In genomic region chr7:14055813-14056212, GRCh38 we compare ENCODE assay signal across 12 cellular contexts.
DNase-seq lines count a peak whose midpoint lies in the region; ATAC-seq, FAIRE-seq and TF ChIP-seq lines count a peak whose summit lies in the region.
"Had no signal": no experiment of that assay in that cellular context is flagged by ENCODE, and none has a peak within 500 bp of the region (broad histone marks: within the 10 kb centered on the region; RNA-seq: fewer than 3 reads in every experiment).

No MANE protein-coding gene starts in this region.

- H3K27me3 ChIP-seq in bronchial epithelial cell (ENCODE audit: control insufficient read depth, insufficient read depth, low read length) (no peaks in the 10 kb centered on the region), endodermal cell (ENCODE audit: control insufficient read depth, insufficient read depth, low read length, poor library complexity, severe bottlenecking) (no peaks in the 10 kb centered on the region)
- H3K27me3 ChIP-seq: BLaER1 treated with 17β-estradiol and CSF1 and Interleukin-3, amounts not matched to agents 10 nM and 100 nM had no signal

- H3K9me3 Mint-ChIP-seq in endodermal cell, result no peaks in the 10 kb centered on the region
- H3K9me3 Mint-ChIP-seq in activated naive CD4-positive, alpha-beta T cell treated with anti-CD3 and anti-CD28 coated beads, Interleukin-2, amount 50 U/mL, for 72 hours, result peaks cover 11 to 13% of the 10 kb centered on the region in 2 donors

- peak; percentile 17 for DNase-seq in NOMO-1 treated with DMSO at 0.1 percent for 48 hours (lab: John Stamatoyannopoulos, UW; ENCODE audit: unreplicated experiment)
- no peak for DNase-seq in NOMO-1 treated with dmso at 0.1 percent for 144 hours (lab: John Stamatoyannopoulos, UW; ENCODE audit: unreplicated experiment)
- peak; percentile 59 for DNase-seq in MV-4-11 (lab: John Stamatoyannopoulos, UW)
- DNase-seq in bronchial epithelial cell (ENCODE audit: low read depth), result no peak
- DNase-seq in endodermal cell, result no peak
- no peak for DNase-seq in activated naive CD4-positive, alpha-beta T cell treated with anti-CD3 and anti-CD28 coated beads, Interleukin-2, amount 50 U/mL, for 72 hours (ENCODE audit: low spot score in 2 of 2)
- no peak for DNase-seq in putamen (ENCODE audit: low spot score)
- DNase-seq: 8988T; AML-193; CD4-positive, CD25-positive, alpha-beta regulatory T cell; DMS53 had no signal

- no peaks in the 10 kb centered on the region for H3K36me3 Mint-ChIP-seq in endodermal cell (ENCODE audit: low read depth)
- no peaks in the 10 kb centered on the region for H3K36me3 Mint-ChIP-seq in activated naive CD4-positive, alpha-beta T cell treated with anti-CD3 and anti-CD28 coated beads, Interleukin-2, amount 50 U/mL, for 72 hours
- H3K36me3 Mint-ChIP-seq: CD4-positive, CD25-positive, alpha-beta regulatory T cell had no signal

- H3K4me1 ChIP-seq in endodermal cell (ENCODE audit: control insufficient read depth, insufficient read depth, low read length), result no peaks in the 10 kb centered on the region
- H3K4me1 ChIP-seq: BLaER1 treated with 17β-estradiol and CSF1 and Interleukin-3, amounts not matched to agents 10 nM and 100 nM had no signal

- peak; percentile 36 for FAIRE-seq in bronchial epithelial cell (lab: Jason Lieb, UNC)

- H3K4me3 ChIP-seq in bronchial epithelial cell (ENCODE audit: low read depth, low read length) (no peak overlapping the region), endodermal cell (ENCODE audit: low read length) (no peak overlapping the region)
- H3K4me3 ChIP-seq: BLaER1 treated with 17β-estradiol and CSF1 and Interleukin-3, amounts not matched to agents 10 nM and 100 nM had no signal

- H3K36me3 ChIP-seq in bronchial epithelial cell (ENCODE audit: control insufficient read depth, insufficient read depth, low read length) (no peaks in the 10 kb centered on the region), endodermal cell (ENCODE audit: control insufficient read depth, insufficient read depth, low read length) (no peaks in the 10 kb centered on the region)
- H3K36me3 ChIP-seq: BLaER1 treated with 17β-estradiol and CSF1 and Interleukin-3, amounts not matched to agents 10 nM and 100 nM had no signal

- no peak overlapping the region for H3K27ac ChIP-seq in endodermal cell (ENCODE audit: low read depth, low read length)
- H3K27ac ChIP-seq: BLaER1 treated with 17β-estradiol and CSF1 and Interleukin-3, amounts not matched to agents 10 nM and 100 nM had no signal

- no peaks in the 10 kb centered on the region for H3K27me3 Mint-ChIP-seq in endodermal cell (ENCODE audit: insufficient read depth)

- no peaks in the 10 kb centered on the region for H3K4me1 Mint-ChIP-seq in endodermal cell
- H3K4me1 Mint-ChIP-seq: CD4-positive, CD25-positive, alpha-beta regulatory T cell had no signal

- H3K9ac ChIP-seq in endodermal cell (ENCODE audit: extremely low read depth, low read length, poor library complexity, severe bottlenecking), result no peak overlapping the region
- H3K9ac ChIP-seq: BLaER1 treated with 17β-estradiol and CSF1 and Interleukin-3, amounts not matched to agents 10 nM and 100 nM had no signal

- no peak overlapping the region for H3K4me3 Mint-ChIP-seq in endodermal cell
- H3K4me3 Mint-ChIP-seq: CD4-positive, CD25-positive, alpha-beta regulatory T cell had no signal

- 87 to 92% methylated on average over 4 of the region's 4 CpGs for WGBS in endodermal cell (ENCODE audit: insufficient coverage in 1 of 2, insufficient read length in 1 of 2), 2 experiments

- no peak overlapping the region for H3K27ac Mint-ChIP-seq in endodermal cell
- H3K27ac Mint-ChIP-seq in activated naive CD4-positive, alpha-beta T cell treated with anti-CD3 and anti-CD28 coated beads, Interleukin-2, amount 50 U/mL, for 72 hours, result no peak overlapping the region
- H3K27ac Mint-ChIP-seq: CD4-positive, CD25-positive, alpha-beta regulatory T cell had no signal

- H3K9me3 ChIP-seq in endodermal cell (ENCODE audit: control insufficient read depth, low read length), result no peaks in the 10 kb centered on the region

- no peak for ATAC-seq in activated naive CD4-positive, alpha-beta T cell treated with anti-CD3 and anti-CD28 coated beads, Interleukin-2, amount 50 U/mL, for 72 hours

- TF ChIP-seq CTCF in bronchial epithelial cell (IDR thresholded peaks at IDR 0.05; ENCODE audit: insufficient read depth, low read length, severe bottlenecking) (no peak), endodermal cell (conservative IDR thresholded peaks at IDR 0.05) (no peak)

Comparison
In these comparisons a context has a peak if more than half of its experiments do, and no peak if none do; other contexts are left out.
1. DNase-seq: peak in NOMO-1 treated with DMSO at 0.1 percent for 48 hours (single experiment) and MV-4-11 (single experiment); none in NOMO-1 treated with dmso at 0.1 percent for 144 hours (single experiment), bronchial epithelial cell (single experiment), endodermal cell (single experiment), activated naive CD4-positive, alpha-beta T cell treated with anti-CD3 and anti-CD28 coated beads, Interleukin-2, amount 50 U/mL, for 72 hours (0 of 2) and putamen (single experiment).